In genomic region chr6:1355068-1355467, GRCh38 we compare ENCODE assay signal across 14 cellular contexts. TPM values are rescaled to one million over a fixed set of nuclear protein-coding genes. Genes with fewer than 3 reads are reported as not detected.
"Had no signal": no experiment of that assay in that cellular context is flagged by ENCODE, and none has a peak within 500 bp of the region (broad histone marks: within the 10 kb centered on the region; RNA-seq: fewer than 3 reads in every experiment).

No MANE protein-coding gene starts in this region.

RNA-seq across cellular contexts. Expression of gene FOXF2, which starts 34.3 kb away (rescaled TPM):
- total RNA-seq: activated naive CD4-positive, alpha-beta T cell treated with anti-CD3 and anti-CD28 coated beads for 36 hours; activated naive CD4-positive, alpha-beta T cell treated with anti-CD3 and anti-CD28 coated beads, Interleukin-2, amount 50 U/mL, for 72 hours; activated naive CD8-positive, alpha-beta T cell treated with anti-CD3 and anti-CD28 coated beads for 36 hours; activated naive CD8-positive, alpha-beta T cell treated with anti-CD3 and anti-CD28 coated beads, Interleukin-2, amount 10 ng/mL, durations not matched to agents 7 days and 5 days; activated T-cell treated with anti-CD3 and anti-CD28 coated beads, Interleukin-2, amount 50 U/mL, for 72 hours; activated T-helper 1 cell treated with anti-CD3 and anti-CD28 coated beads, Interleukin-12 subunit alpha, Interleukin-12 subunit beta, Interleukin-2, Interleukin-4 antibody, amounts not matched to agents 30 ng/mL and 10 ng/mL and 1 ng/mL, durations not matched to agents 14 hours and 24 hours and 36 hours; activated T-helper 17 cell treated with anti-CD3 and anti-CD28 coated beads, Interleukin-2, amount 50 U/mL, for 72 hours; activated T-helper 2 cell treated with anti-CD3 and anti-CD28 coated beads, Interferon-gamma antibody, Interleukin-2, Interleukin-4, amounts not matched to agents 10 μg/mL and 5 μg/mL and 100 μg/mL, durations not matched to agents 14 hours and 24 hours and 36 hours; bronchial epithelial cell had no signal
- polyA plus RNA-seq: aorta had no signal

RNA-seq across cellular contexts. Expression of gene FOXQ1, which starts 43.2 kb away (rescaled TPM):
- total RNA-seq: activated naive CD4-positive, alpha-beta T cell treated with anti-CD3 and anti-CD28 coated beads for 36 hours; activated naive CD4-positive, alpha-beta T cell treated with anti-CD3 and anti-CD28 coated beads, Interleukin-2, amount 50 U/mL, for 72 hours; activated naive CD8-positive, alpha-beta T cell treated with anti-CD3 and anti-CD28 coated beads for 36 hours; activated naive CD8-positive, alpha-beta T cell treated with anti-CD3 and anti-CD28 coated beads, Interleukin-2, amount 10 ng/mL, durations not matched to agents 7 days and 5 days; activated T-cell treated with anti-CD3 and anti-CD28 coated beads, Interleukin-2, amount 50 U/mL, for 4 hours; activated T-cell treated with anti-CD3 and anti-CD28 coated beads, Interleukin-2, amount 50 U/mL, for 72 hours; activated T-helper 1 cell treated with anti-CD3 and anti-CD28 coated beads, Interleukin-12 subunit alpha, Interleukin-12 subunit beta, Interleukin-2, Interleukin-4 antibody, amounts not matched to agents 30 ng/mL and 10 ng/mL and 1 ng/mL, durations not matched to agents 14 hours and 24 hours and 36 hours; activated T-helper 17 cell treated with anti-CD3 and anti-CD28 coated beads, Interleukin-2, amount 50 U/mL, for 72 hours; activated T-helper 2 cell treated with anti-CD3 and anti-CD28 coated beads, Interferon-gamma antibody, Interleukin-2, Interleukin-4, amounts not matched to agents 10 μg/mL and 5 μg/mL and 100 μg/mL, durations not matched to agents 14 hours and 24 hours and 36 hours; aorta; cardiac muscle cell; cardiac septum; chondrocyte had no signal
- polyA plus RNA-seq: cardiac muscle cell had no signal
